ENCODE assay signal across 8 cellular contexts in genomic region chr1:41918450-41919043, GRCh38. TPM values are rescaled to one million over a fixed set of nuclear protein-coding genes. Genes with fewer than 3 reads are reported as not detected.
DNase-seq lines count a peak whose midpoint lies in the region; ATAC-seq, FAIRE-seq and TF ChIP-seq lines count a peak whose summit lies in the region.

HIVEP3 (minus strand) TSS chr1:41918922.

- H3K4me2 ChIP-seq in OCI-LY3 (ENCODE audit: low read length), result peak within 1 kb of the TSS; percentile 87

- FAIRE-seq in GM19239 (lab: Jason Lieb, UNC), result peak; percentile 84

- no peak within 1 kb of the TSS for H3K27ac ChIP-seq in A673 (ENCODE audit: low read depth, low read length, poor library complexity, severe bottlenecking)
- peak within 1 kb of the TSS; percentile 16 for H3K27ac ChIP-seq in OCI-LY3 (ENCODE audit: low read length)
- no peak within 1 kb of the TSS for H3K27ac ChIP-seq in colonic mucosa
- no peak within 1 kb of the TSS for H3K27ac ChIP-seq in right lobe of liver
- no peak within 1 kb of the TSS for H3K27ac ChIP-seq in thoracic aorta

- H3K4me3 ChIP-seq in A673 (ENCODE audit: low read depth, low read length, poor library complexity, severe bottlenecking) (peak within 1 kb of the TSS; percentile 50), OCI-LY3 (ENCODE audit: low read length) (peak within 1 kb of the TSS; percentile 81), colonic mucosa (peak within 1 kb of the TSS; percentile 57), right lobe of liver (peak within 1 kb of the TSS; percentile 57 to 71 (median 68)), thoracic aorta (peak within 1 kb of the TSS; percentile 79)

- TF ChIP-seq CTCF in A673 (conservative IDR thresholded peaks at IDR 0.05; ENCODE audit: low read depth, low read length) (peak; percentile 18; the same call in 1 of the 2 replicates), OCI-LY3 (IDR thresholded peaks at IDR 0.05; ENCODE audit: low read depth, low read length) (no peak), colonic mucosa (IDR thresholded peaks at IDR 0.05) (no peak), right lobe of liver (IDR thresholded peaks at IDR 0.05) (peak in 2 of 4 donors; percentile 7 to 30), thoracic aorta (IDR thresholded peaks at IDR 0.05) (peak; percentile 27)

- H3K4me1 ChIP-seq in A673 (ENCODE audit: insufficient read depth, low read length, poor library complexity, severe bottlenecking) (peaks cover 19% of the 10 kb centered on the region), OCI-LY3 (ENCODE audit: low read length) (peaks cover 20% of the 10 kb centered on the region; the same call in 1 of the 2 replicates), colonic mucosa (peaks cover 3% of the 10 kb centered on the region), right lobe of liver (peaks cover 0 to 5% (median 0%) of the 10 kb centered on the region in 4 donors), thoracic aorta (ENCODE audit: control insufficient read depth in 1 of 2, low read depth in 2 of 2) (peaks cover 7 to 27% of the 10 kb centered on the region in 2 donors)

- H3K79me2 ChIP-seq in OCI-LY3 (ENCODE audit: low read length), result peaks cover 32% of the 10 kb centered on the region

- no peak for TF ChIP-seq POLR2A in right lobe of liver (IDR thresholded peaks at IDR 0.05)

- BruUV-seq in A673 (replicated peaks; lab: Mats Ljungman, UMichigan), result no TSS peak

- no peaks in the 10 kb centered on the region for H3K27me3 ChIP-seq in A673 (replicated peaks; ENCODE audit: insufficient read depth, low read depth, low read length, poor library complexity)
- no peaks in the 10 kb centered on the region for H3K27me3 ChIP-seq in OCI-LY3 (ENCODE audit: low read depth, low read length)
- H3K27me3 ChIP-seq in colonic mucosa, result no peaks in the 10 kb centered on the region
- no peaks in the 10 kb centered on the region for H3K27me3 ChIP-seq in right lobe of liver
- H3K27me3 ChIP-seq in thoracic aorta (replicated peaks; ENCODE audit: insufficient read depth), result no peaks in the 10 kb centered on the region

- ATAC-seq in right lobe of liver (peak; percentile 49 to 63 (median 56)), thoracic aorta (ENCODE audit: insufficient number of reproducible peaks, low FRiP score, low read depth) (no peak), HG03196 (IDR thresholded peaks at IDR 0.05; ENCODE audit: unreplicated experiment) (no peak)

- WGBS in right lobe of liver (ENCODE audit: insufficient coverage, low coverage, low lambda C conversion rate, missing lambda C conversion rate), result 6% methylated on average over 15 of the region's 15 CpGs

- 0 out of 2 replicates have a peak within 1 kb of the TSS, but pooled peaks have one; percentile 26 for H2AFZ ChIP-seq in OCI-LY3 (ENCODE audit: low read depth, low read length)

- CTCF ChIA-PET in A673 (lab: Charles Lee), result no interaction called here

- H3K9ac ChIP-seq in OCI-LY3 (ENCODE audit: low read length) (peak within 1 kb of the TSS; percentile 53), colonic mucosa (ENCODE audit: low read depth in 2 of 2, low read length in 2 of 2) (peak within 1 kb of the TSS; percentile 45 to 59)

- H4K20me1 ChIP-seq in OCI-LY3 (ENCODE audit: insufficient read depth, low read length), result no peaks in the 10 kb centered on the region; the same call in 1 of the 2 replicates

- intact Hi-C loops in A673 (cut with micrococcal nuclease; ENCODE audit: unreplicated experiment), result no loop called here
- intact Hi-C loops in colonic mucosa (cut with DNase I), result no loop called here
- intact Hi-C loops in right lobe of liver (cut with DNase I), result no loop called here

- DNase-seq in A673 (ENCODE audit: low spot score) (peak; percentile 58), GM19239 (ENCODE audit: insufficient read length, low spot score) (no peak), colonic mucosa (no peak), right lobe of liver (no peak), thoracic aorta (ENCODE audit: low spot score) (no peak), AML-193 (lab: John Stamatoyannopoulos, UW) (no peak)

- H3K9me3 ChIP-seq in A673 (ENCODE audit: low read depth, low read length, poor library complexity, severe bottlenecking) (no peaks in the 10 kb centered on the region), OCI-LY3 (ENCODE audit: insufficient read depth, low read length) (no peaks in the 10 kb centered on the region), colonic mucosa (no peaks in the 10 kb centered on the region), right lobe of liver (no peaks in the 10 kb centered on the region), thoracic aorta (no peaks in the 10 kb centered on the region)

- H3K36me3 ChIP-seq in A673 (ENCODE audit: insufficient read depth, low read length, poor library complexity, severe bottlenecking) (no peaks in the 10 kb centered on the region), OCI-LY3 (replicated peaks; ENCODE audit: low read depth, low read length) (peaks cover 10% of the 10 kb centered on the region), colonic mucosa (no peaks in the 10 kb centered on the region), right lobe of liver (no peaks in the 10 kb centered on the region), thoracic aorta (no peaks in the 10 kb centered on the region)

- POLR2A ChIA-PET in A673 (lab: Charles Lee; ENCODE audit: low non-redundant PET), result no interaction called here

RNA-seq across cellular contexts. Expression of gene HIVEP3, which starts in this region (rescaled TPM):
- total RNA-seq in A673 (2021) (3.1 and 3.6 TPM in 2 replicates), colonic mucosa (1 to 10 TPM; 1.9 to 3.3 TPM), right lobe of liver (1 to 10 TPM; 1.4 to 3.9 (median 2.2) TPM), thoracic aorta (10 to 100 TPM in 1 of 2 donors, 1 to 10 TPM in 1; 2.3 to 12.8 TPM)

Comparison
In these comparisons a context has a peak if more than half of its experiments do, and no peak if none do; other contexts are left out.
1. CTCF ChIP-seq: peak in A673 (single experiment) and thoracic aorta (single experiment); none in OCI-LY3 (single experiment) and colonic mucosa (single experiment).
2. ATAC-seq: peak in right lobe of liver (4 of 4); none in thoracic aorta (single experiment) and HG03196 (single experiment).
3. Peak in every context shown above with its lines, with median percentiles within 50 percentile points of each other: H3K4me3 ChIP-seq.